Comparison of ENCODE assay signal across 12 cellular contexts in the genomic region with DNA sequence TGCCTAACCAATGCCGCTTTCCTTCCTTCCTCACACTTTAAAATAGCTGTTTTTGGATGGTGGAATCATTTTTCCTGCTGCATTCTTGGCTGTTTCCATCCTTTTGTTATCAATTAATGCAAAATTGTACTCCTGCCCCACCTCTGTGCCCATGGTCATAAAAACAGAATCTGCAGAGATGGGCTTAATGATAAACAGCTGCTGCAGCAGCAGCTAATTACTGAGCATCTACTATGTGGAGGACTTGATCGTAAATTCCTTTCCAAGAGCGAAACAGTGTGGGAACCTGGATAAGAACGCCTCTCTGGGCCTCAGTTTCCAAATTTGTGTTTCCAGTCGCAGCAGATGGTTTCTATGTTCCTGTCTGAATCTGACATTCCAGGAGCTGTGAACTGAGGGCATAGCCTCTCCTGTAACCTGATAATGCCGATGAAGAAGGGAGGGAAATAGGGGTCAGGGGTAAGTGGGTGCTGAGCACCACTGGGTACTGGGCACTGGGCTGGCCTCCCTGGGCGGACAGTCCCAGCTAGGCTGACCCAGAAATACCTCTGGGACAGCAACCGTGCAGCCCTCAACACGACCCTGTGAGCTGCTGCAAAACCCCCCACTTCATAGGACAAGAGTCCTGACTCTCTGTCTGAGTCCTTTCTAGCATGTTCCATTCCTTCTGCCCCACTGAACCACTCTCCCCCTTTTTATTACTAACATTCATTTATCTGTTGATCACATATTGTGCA.
"Had no signal": no experiment of that assay in that cellular context is flagged by ENCODE, and none has a peak within 500 bp of the region (broad histone marks: within the 10 kb centered on the region; RNA-seq: fewer than 3 reads in every experiment).

No MANE protein-coding gene starts in this region.

- H3K4me3 Mint-ChIP-seq: activated CD4-positive, alpha-beta T cell treated with anti-CD3 and anti-CD28 coated beads for 36 hours; activated CD8-positive, alpha-beta T cell treated with anti-CD3 and anti-CD28 coated beads for 36 hours; activated T-helper 17 cell treated with anti-CD3 and anti-CD28 coated beads, Interleukin-2, amount 50 U/mL, for 72 hours; neural progenitor cell; T-cell had no signal

- H3K27ac Mint-ChIP-seq: activated CD4-positive, alpha-beta T cell treated with anti-CD3 and anti-CD28 coated beads for 36 hours; activated CD8-positive, alpha-beta T cell treated with anti-CD3 and anti-CD28 coated beads for 36 hours; activated T-helper 17 cell treated with anti-CD3 and anti-CD28 coated beads, Interleukin-2, amount 50 U/mL, for 72 hours; T-cell had no signal

- H3K9me3 ChIP-seq: esophagus squamous epithelium, thyroid gland had no signal

- DNase-seq: activated CD8-positive, alpha-beta T cell treated with anti-CD3 and anti-CD28 coated beads for 36 hours; activated T-cell treated with anti-CD3 and anti-CD28 coated beads for 4 hours; esophagus squamous epithelium; foreskin keratinocyte; mesendoderm; small intestine; T-cell; T1000; thyroid gland had no signal

- H3K36me3 Mint-ChIP-seq: neural progenitor cell, T-cell had no signal

- H3K4me3 ChIP-seq: esophagus squamous epithelium, neural progenitor cell, thyroid gland had no signal

- H3K36me3 ChIP-seq: esophagus squamous epithelium, neural progenitor cell, thyroid gland had no signal

- H3K27ac ChIP-seq: esophagus squamous epithelium, foreskin keratinocyte, neural progenitor cell, thyroid gland had no signal

- H3K4me1 ChIP-seq: esophagus squamous epithelium, foreskin keratinocyte, thyroid gland had no signal

- ATAC-seq: activated CD4-positive, alpha-beta T cell treated with anti-CD3 and anti-CD28 coated beads for 36 hours; activated CD8-positive, alpha-beta T cell treated with anti-CD3 and anti-CD28 coated beads for 36 hours; activated T-helper 17 cell treated with anti-CD3 and anti-CD28 coated beads, Interleukin-2, amount 50 U/mL, for 72 hours; foreskin keratinocyte; T-cell had no signal

- H3K27me3 Mint-ChIP-seq: activated CD4-positive, alpha-beta T cell treated with anti-CD3 and anti-CD28 coated beads for 36 hours; activated CD8-positive, alpha-beta T cell treated with anti-CD3 and anti-CD28 coated beads for 36 hours; activated T-helper 17 cell treated with anti-CD3 and anti-CD28 coated beads, Interleukin-2, amount 50 U/mL, for 72 hours; T-cell had no signal

- H3K9me3 Mint-ChIP-seq: activated CD8-positive, alpha-beta T cell treated with anti-CD3 and anti-CD28 coated beads for 36 hours; activated T-helper 17 cell treated with anti-CD3 and anti-CD28 coated beads, Interleukin-2, amount 50 U/mL, for 72 hours; neural progenitor cell; T-cell had no signal

- H3K27me3 ChIP-seq: esophagus squamous epithelium, neural progenitor cell, thyroid gland had no signal
